In genomic region chr3:20097015-20097414, GRCh38 we compare ENCODE assay signal across 1 cellular context.
TF ChIP-seq lines count a peak whose summit lies in the region.

No MANE protein-coding gene starts in this region.

TF ChIP-seq in endothelial cell of umbilical vein, 7 proteins besides CTCF, POLR2A, EP300 and RAD21:
- no peak for TF ChIP-seq JUN (IDR thresholded peaks at IDR 0.05; ENCODE audit: borderline replicate concordance, insufficient read depth, insufficient read length, low read depth)
- TF ChIP-seq MAX (IDR thresholded peaks at IDR 0.05; ENCODE audit: insufficient read depth, insufficient read length) = no peak
- TF ChIP-seq MYC (IDR thresholded peaks at IDR 0.05; ENCODE audit: low read depth, low read length) = no peak
- no peak for TF ChIP-seq GATA2 (IDR thresholded peaks at IDR 0.05; ENCODE audit: insufficient read depth, insufficient read length, low read depth, low read length)
- TF ChIP-seq POLR2AphosphoS5 (IDR thresholded peaks at IDR 0.05; ENCODE audit: insufficient read depth, low read depth, low read length) = no peak
- TF ChIP-seq EZH2 (IDR thresholded peaks at IDR 0.05; ENCODE audit: borderline replicate concordance, low read depth, low read length, severe bottlenecking) = no peak
- no peak for TF ChIP-seq FOS (IDR thresholded peaks at IDR 0.05; ENCODE audit: borderline replicate concordance, insufficient read depth, low read length)
